ENCODE assay signal across 1 cellular context in the genomic region with DNA sequence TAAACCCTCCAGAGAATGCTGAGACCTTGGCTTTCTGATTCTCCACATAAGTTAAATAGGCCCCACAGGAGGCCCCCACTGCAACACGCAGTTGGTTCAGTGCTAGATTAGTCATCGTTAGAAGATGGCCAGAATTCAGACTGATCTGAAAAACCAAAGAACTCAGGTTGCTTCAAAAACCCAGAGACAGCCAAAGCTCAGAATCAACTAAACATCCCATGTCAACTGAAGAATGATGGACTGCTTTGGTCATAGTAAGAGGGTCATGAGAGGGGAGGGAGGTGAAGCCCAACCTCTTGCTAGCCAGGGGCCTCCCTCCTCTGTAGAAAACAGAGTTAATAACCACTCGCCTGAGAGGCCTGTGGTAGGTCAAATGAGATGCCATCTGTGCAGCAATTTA.
TF ChIP-seq lines count a peak whose summit lies in the region.

No MANE protein-coding gene starts in this region.

TF ChIP-seq in IMR-90, 13 proteins besides CTCF, POLR2A, EP300 and RAD21 (continued from another document):
- TF ChIP-seq RFX5 (IDR thresholded peaks at IDR 0.05; ENCODE audit: low read depth, low read length) (no peak), MAFK (IDR thresholded peaks at IDR 0.05; ENCODE audit: low read depth, low read length) (no peak)
- TF ChIP-seq, protein P1, sequence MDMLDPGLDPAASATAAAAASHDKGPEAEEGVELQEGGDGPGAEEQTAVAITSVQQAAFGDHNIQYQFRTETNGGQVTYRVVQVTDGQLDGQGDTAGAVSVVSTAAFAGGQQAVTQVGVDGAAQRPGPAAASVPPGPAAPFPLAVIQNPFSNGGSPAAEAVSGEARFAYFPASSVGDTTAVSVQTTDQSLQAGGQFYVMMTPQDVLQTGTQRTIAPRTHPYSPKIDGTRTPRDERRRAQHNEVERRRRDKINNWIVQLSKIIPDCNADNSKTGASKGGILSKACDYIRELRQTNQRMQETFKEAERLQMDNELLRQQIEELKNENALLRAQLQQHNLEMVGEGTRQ (IDR thresholded peaks at IDR 0.05; ENCODE audit: low read depth, low read length), result no peak
